Comparison of ENCODE assay signal across 21 cellular contexts in the genomic region with DNA sequence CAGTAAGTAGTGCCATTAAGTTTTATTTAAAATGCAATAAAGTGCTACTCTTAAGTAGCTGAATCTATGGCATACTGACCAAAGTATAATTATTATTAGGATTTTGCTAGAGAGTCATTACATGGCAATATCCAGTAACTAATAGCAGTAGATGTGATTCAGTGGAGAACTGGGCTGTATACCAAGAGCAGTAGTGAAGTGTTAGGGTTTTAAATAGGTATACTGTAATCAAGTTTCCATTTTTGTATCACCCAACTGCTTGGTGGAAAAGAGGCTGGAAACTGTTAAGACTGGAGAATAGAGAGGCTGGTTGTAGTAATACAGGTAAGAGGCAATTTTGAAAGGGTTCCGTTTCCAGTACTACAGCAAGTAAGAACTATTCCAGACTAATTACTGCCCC. TPM values are rescaled to one million over a fixed set of nuclear protein-coding genes. Genes with fewer than 3 reads are reported as not detected.
DNase-seq lines count a peak whose midpoint lies in the region; ATAC-seq and TF ChIP-seq lines count a peak whose summit lies in the region.
"Had no signal": no experiment of that assay in that cellular context is flagged by ENCODE, and none has a peak within 500 bp of the region (broad histone marks: within the 10 kb centered on the region; RNA-seq: fewer than 3 reads in every experiment).

No MANE protein-coding gene starts in this region.

- H3K4me3 Mint-ChIP-seq in activated CD4-positive, alpha-beta T cell treated with anti-CD3 and anti-CD28 coated beads, Interleukin-2, amount 10 ng/mL, durations not matched to agents 24 days and 14 days, result no peak overlapping the region
- no peak overlapping the region for H3K4me3 Mint-ChIP-seq in activated CD4-positive, alpha-beta T cell treated with anti-CD3 and anti-CD28 coated beads, Interleukin-2, amount 10 ng/mL, durations not matched to agents 7 days and 5 days
- H3K4me3 Mint-ChIP-seq in HFFc6, result no peak overlapping the region
- H3K4me3 Mint-ChIP-seq in activated T-helper 17 cell treated with anti-CD3 and anti-CD28 coated beads, Interleukin-2, amount 50 U/mL, for 72 hours, result no peak overlapping the region

- ATAC-seq in heart left ventricle, result peak; percentile 78 to 91 (median 90)
- no peak for ATAC-seq in activated T-helper 17 cell treated with anti-CD3 and anti-CD28 coated beads, Interleukin-2, amount 50 U/mL, for 72 hours (replicated peaks)
- ATAC-seq in GM18505 (IDR thresholded peaks at IDR 0.05; ENCODE audit: unreplicated experiment), result no peak
- ATAC-seq: HCT116 had no signal

- peaks cover 18% of the 10 kb centered on the region for H3K4me1 Mint-ChIP-seq in activated CD4-positive, alpha-beta T cell treated with anti-CD3 and anti-CD28 coated beads, Interleukin-2, amount 10 ng/mL, durations not matched to agents 24 days and 14 days
- peaks cover 17% of the 10 kb centered on the region for H3K4me1 Mint-ChIP-seq in activated CD4-positive, alpha-beta T cell treated with anti-CD3 and anti-CD28 coated beads, Interleukin-2, amount 10 ng/mL, durations not matched to agents 7 days and 5 days
- peaks cover 25% of the 10 kb centered on the region for H3K4me1 Mint-ChIP-seq in HFFc6 (ENCODE audit: low read depth)
- H3K4me1 Mint-ChIP-seq in activated T-helper 17 cell treated with anti-CD3 and anti-CD28 coated beads, Interleukin-2, amount 50 U/mL, for 72 hours, result no peaks in the 10 kb centered on the region

- no peak overlapping the region for H3K27ac Mint-ChIP-seq in activated CD4-positive, alpha-beta T cell treated with anti-CD3 and anti-CD28 coated beads, Interleukin-2, amount 10 ng/mL, durations not matched to agents 24 days and 14 days
- no peak overlapping the region for H3K27ac Mint-ChIP-seq in activated CD4-positive, alpha-beta T cell treated with anti-CD3 and anti-CD28 coated beads, Interleukin-2, amount 10 ng/mL, durations not matched to agents 7 days and 5 days
- peak overlapping the region; percentile 66; the same call in 1 of the 2 replicates for H3K27ac Mint-ChIP-seq in HFFc6
- no peak overlapping the region for H3K27ac Mint-ChIP-seq in activated T-helper 17 cell treated with anti-CD3 and anti-CD28 coated beads, Interleukin-2, amount 50 U/mL, for 72 hours

- no peak for TF ChIP-seq POLR2A in heart left ventricle (IDR thresholded peaks at IDR 0.05)
- TF ChIP-seq POLR2A in GM18505 (IDR thresholded peaks at IDR 0.05; ENCODE audit: borderline replicate concordance, extremely low read depth, insufficient read depth, insufficient read length), result no peak

- 64 to 71% (median 66%) methylated on average over 1 of the region's 1 CpG for WGBS in heart left ventricle, 4 donors

- H3K27ac ChIP-seq in heart left ventricle, result peak overlapping the region in 10 of 12 donors; percentile 3 to 80 (median 63)
- peak overlapping the region; percentile 86 for H3K27ac ChIP-seq in neutrophil
- H3K27ac ChIP-seq: 22Rv1, Peyer's patch had no signal

- H3K9me3 ChIP-seq in heart left ventricle (peaks cover 0 to 26% (median 16%) of the 10 kb centered on the region in 12 donors), neutrophil (no peaks in the 10 kb centered on the region)

- H3K36me3 ChIP-seq in heart left ventricle (peaks cover 0 to 87% (median 55%) of the 10 kb centered on the region in 9 donors), neutrophil (peaks cover 43% of the 10 kb centered on the region)

- POLR2A ChIA-PET in activated CD4-positive, alpha-beta T cell treated with anti-CD3 and anti-CD28 coated beads, Interleukin-2, amount 10 ng/mL, durations not matched to agents 7 days and 5 days (lab: Charles Lee), result no interaction called here

- H3K27me3 ChIP-seq in heart left ventricle (no peaks in the 10 kb centered on the region), neutrophil (no peaks in the 10 kb centered on the region)
- H3K27me3 ChIP-seq: Peyer's patch had no signal

- H3K36me3 Mint-ChIP-seq in activated CD4-positive, alpha-beta T cell treated with anti-CD3 and anti-CD28 coated beads, Interleukin-2, amount 10 ng/mL, durations not matched to agents 24 days and 14 days (ENCODE audit: low read depth), result peaks cover 64% of the 10 kb centered on the region
- H3K36me3 Mint-ChIP-seq in activated CD4-positive, alpha-beta T cell treated with anti-CD3 and anti-CD28 coated beads, Interleukin-2, amount 10 ng/mL, durations not matched to agents 7 days and 5 days (ENCODE audit: low read depth), result peaks cover 58% of the 10 kb centered on the region
- H3K36me3 Mint-ChIP-seq in HFFc6 (ENCODE audit: low read depth), result peaks cover 71% of the 10 kb centered on the region
- peaks cover 97% of the 10 kb centered on the region for H3K36me3 Mint-ChIP-seq in activated T-helper 17 cell treated with anti-CD3 and anti-CD28 coated beads, Interleukin-2, amount 50 U/mL, for 72 hours (ENCODE audit: low read depth)

- CTCF ChIA-PET in activated CD4-positive, alpha-beta T cell treated with anti-CD3 and anti-CD28 coated beads, Interleukin-2, amount 10 ng/mL, durations not matched to agents 7 days and 5 days (lab: Charles Lee), result interaction anchor here (0.7 kb wide), 1 partner anchor 54 kb away, joined by 3 read pairs; no protein-coding TSS in a partner anchor

- H3K27me3 Mint-ChIP-seq in activated CD4-positive, alpha-beta T cell treated with anti-CD3 and anti-CD28 coated beads, Interleukin-2, amount 10 ng/mL, durations not matched to agents 24 days and 14 days, result no peaks in the 10 kb centered on the region
- no peaks in the 10 kb centered on the region for H3K27me3 Mint-ChIP-seq in activated CD4-positive, alpha-beta T cell treated with anti-CD3 and anti-CD28 coated beads, Interleukin-2, amount 10 ng/mL, durations not matched to agents 7 days and 5 days
- H3K27me3 Mint-ChIP-seq in HFFc6 (ENCODE audit: insufficient read depth), result no peaks in the 10 kb centered on the region
- H3K27me3 Mint-ChIP-seq in activated T-helper 17 cell treated with anti-CD3 and anti-CD28 coated beads, Interleukin-2, amount 50 U/mL, for 72 hours, result no peaks in the 10 kb centered on the region

- DNase-seq in activated CD4-positive, alpha-beta T cell treated with anti-CD3 and anti-CD28 coated beads, Interleukin-2, amount 10 ng/mL, durations not matched to agents 24 days and 14 days, result peak; percentile 21
- DNase-seq in activated CD4-positive, alpha-beta T cell treated with anti-CD3 and anti-CD28 coated beads, Interleukin-2, amount 10 ng/mL, durations not matched to agents 7 days and 5 days, result no peak
- DNase-seq in HFFc6 (no peak), heart left ventricle (no peak), AG08396 (ENCODE audit: low spot score) (no peak)
- DNase-seq: DND-41, GDM1, GM23248, KG1, MM.1S, NCI-H187 treated with DMSO at 0.1 percent for 48 hours, NCI-H2171, NCI-H446 treated with DMSO at 0.1 percent for 48 hours, NCI-H82, Peyer's patch, SHP77 treated with DMSO at 0.1 percent for 48 hours had no signal

- H3K4me3 ChIP-seq in heart left ventricle (no peak overlapping the region), neutrophil (ENCODE audit: low read depth in 1 of 2, low read length in 1 of 2) (peak overlapping the region in 1 of 2 experiments; percentile 41)
- H3K4me3 ChIP-seq: GM23248, Peyer's patch had no signal

- TF ChIP-seq CTCF in HFFc6 (IDR thresholded peaks at IDR 0.05) (no peak), heart left ventricle (IDR thresholded peaks at IDR 0.05) (no peak), neutrophil (IDR thresholded peaks at IDR 0.05) (no peak)

- H3K4me1 ChIP-seq in heart left ventricle (peaks cover 3 to 51% (median 21%) of the 10 kb centered on the region in 12 donors), neutrophil (ENCODE audit: control insufficient read depth in 1 of 2, insufficient read depth in 1 of 2, low read depth in 1 of 2, low read length in 1 of 2) (peaks cover 50 to 58% of the 10 kb centered on the region in 2 experiments)
- H3K4me1 ChIP-seq: Peyer's patch had no signal

- H3K9me3 Mint-ChIP-seq in activated CD4-positive, alpha-beta T cell treated with anti-CD3 and anti-CD28 coated beads, Interleukin-2, amount 10 ng/mL, durations not matched to agents 24 days and 14 days, result peaks cover 8% of the 10 kb centered on the region
- H3K9me3 Mint-ChIP-seq in activated CD4-positive, alpha-beta T cell treated with anti-CD3 and anti-CD28 coated beads, Interleukin-2, amount 10 ng/mL, durations not matched to agents 7 days and 5 days, result peaks cover 29% of the 10 kb centered on the region
- H3K9me3 Mint-ChIP-seq in HFFc6, result peaks cover 29% of the 10 kb centered on the region
- H3K9me3 Mint-ChIP-seq in activated T-helper 17 cell treated with anti-CD3 and anti-CD28 coated beads, Interleukin-2, amount 50 U/mL, for 72 hours, result peaks cover 5% of the 10 kb centered on the region

- intact Hi-C loops in activated CD4-positive, alpha-beta T cell treated with anti-CD3 and anti-CD28 coated beads, Interleukin-2, amount 10 ng/mL, durations not matched to agents 24 days and 14 days (cut with micrococcal nuclease), result loop anchor here (10.0 kb wide), 1 partner anchor 551 kb away; no protein-coding TSS in a partner anchor
- intact Hi-C loops in heart left ventricle (cut with DNase I), result loop anchor here in 4 of 10 donors (10.0 kb wide), 3 partner anchors 161 to 551 kb away; partner anchors contain the start of gene HELB (in 2 of the 4)

RNA-seq across cellular contexts. Expression of gene LLPH, which starts 13.3 kb away (rescaled TPM):
- 33.5 and 35.2 TPM in 2 replicates for total RNA-seq in activated CD4-positive, alpha-beta T cell treated with anti-CD3 and anti-CD28 coated beads, Interleukin-2, amount 10 ng/mL, durations not matched to agents 24 days and 14 days
- 10 to 100 TPM; 33.3 to 38.6 TPM for total RNA-seq in activated CD4-positive, alpha-beta T cell treated with anti-CD3 and anti-CD28 coated beads, Interleukin-2, amount 10 ng/mL, durations not matched to agents 7 days and 5 days
- 10 to 100 TPM; 41.1 to 53.1 (median 45.5) TPM for total RNA-seq in HFFc6 (2021; fragmentation: NEBNext Ultra II Directional; extraction: Animal tissue kit (Norgen Biotek cat#: 25700))
- 10 to 100 TPM in 7 of 9 donors, 1 to 10 TPM in 2; 5.0 to 36.4 (median 18.3) TPM for total RNA-seq in heart left ventricle
- 10 to 100 TPM; 11.4 to 49.1 TPM for polyA plus RNA-seq in heart left ventricle
- total RNA-seq in activated T-helper 17 cell treated with anti-CD3 and anti-CD28 coated beads, Interleukin-2, amount 50 U/mL, for 72 hours, result 10 to 100 TPM; 20.6 to 37.0 TPM

RNA-seq across cellular contexts. Expression of gene TMBIM4, which starts 25.9 kb away (rescaled TPM):
- 58.0 and 60.9 TPM in 2 replicates for total RNA-seq in activated CD4-positive, alpha-beta T cell treated with anti-CD3 and anti-CD28 coated beads, Interleukin-2, amount 10 ng/mL, durations not matched to agents 24 days and 14 days
- 10 to 100 TPM; 65.7 to 83.5 TPM for total RNA-seq in activated CD4-positive, alpha-beta T cell treated with anti-CD3 and anti-CD28 coated beads, Interleukin-2, amount 10 ng/mL, durations not matched to agents 7 days and 5 days
- total RNA-seq in HFFc6 (2021; fragmentation: NEBNext Ultra II Directional; extraction: Animal tissue kit (Norgen Biotek cat#: 25700)), result 100 to 1,000 TPM in 3 of 6 experiments, 10 to 100 TPM in 3; 92.3 to 112 (median 104) TPM
- total RNA-seq in heart left ventricle, result 100 to 1,000 TPM in 1 of 9 donors, 10 to 100 TPM in 8; 52.2 to 131 (median 85.3) TPM
- polyA plus RNA-seq in heart left ventricle, result 100 to 1,000 TPM in 1 of 2 donors, 10 to 100 TPM in 1; 91.2 to 129 TPM
- 10 to 100 TPM; 41.5 to 48.9 TPM for total RNA-seq in activated T-helper 17 cell treated with anti-CD3 and anti-CD28 coated beads, Interleukin-2, amount 50 U/mL, for 72 hours

RNA-seq across cellular contexts. Expression of gene IRAK3, which starts 45.1 kb away (rescaled TPM):
- total RNA-seq in activated CD4-positive, alpha-beta T cell treated with anti-CD3 and anti-CD28 coated beads, Interleukin-2, amount 10 ng/mL, durations not matched to agents 24 days and 14 days, result 1.3 and 1.8 TPM in 2 replicates
- under 1 TPM; 0.77 to 0.89 TPM for total RNA-seq in activated CD4-positive, alpha-beta T cell treated with anti-CD3 and anti-CD28 coated beads, Interleukin-2, amount 10 ng/mL, durations not matched to agents 7 days and 5 days
- 1 to 10 TPM in 5 of 6 experiments, under 1 TPM in 1; 0.83 to 4.7 (median 3.6) TPM for total RNA-seq in HFFc6 (2021; fragmentation: NEBNext Ultra II Directional; extraction: Animal tissue kit (Norgen Biotek cat#: 25700))
- 10 to 100 TPM in 1 of 9 donors, 1 to 10 TPM in 8; 3.0 to 11.4 (median 5.7) TPM for total RNA-seq in heart left ventricle
- 1 to 10 TPM; 2.2 to 3.6 TPM for polyA plus RNA-seq in heart left ventricle
- total RNA-seq in activated T-helper 17 cell treated with anti-CD3 and anti-CD28 coated beads, Interleukin-2, amount 50 U/mL, for 72 hours, result 1 to 10 TPM; 1.4 to 1.8 TPM

Comparison
In these comparisons a context has a peak if more than half of its experiments do, and no peak if none do; other contexts are left out.
1. ATAC-seq: peak in heart left ventricle (4 of 4); none in activated T-helper 17 cell treated with anti-CD3 and anti-CD28 coated beads, Interleukin-2, amount 50 U/mL, for 72 hours (single experiment) and GM18505 (single experiment).